18 cellular contexts compared by ENCODE assay signal in genomic region chr11:60477035-60477445, GRCh38. TPM values are rescaled to one million over a fixed set of nuclear protein-coding genes. Genes with fewer than 3 reads are reported as not detected.
A peak's percentile ranks its signal among the peaks of the same experiment; 100 is the strongest.
DNase-seq lines count a peak whose midpoint lies in the region; ATAC-seq, FAIRE-seq and TF ChIP-seq lines count a peak whose summit lies in the region.
"Had no signal": no experiment of that assay in that cellular context is flagged by ENCODE, and none has a peak within 500 bp of the region (broad histone marks: within the 10 kb centered on the region; RNA-seq: fewer than 3 reads in every experiment).

No MANE protein-coding gene starts in this region.

- intact Hi-C loops in dendritic cell treated with granulocyte-macrophage colony-stimulating factor and Interleukin-4, amounts not matched to agents 40 ng/mL and 50 ng/mL, for 4 days (cut with micrococcal nuclease): no loop called here

- H3K27ac Mint-ChIP-seq in dendritic cell treated with granulocyte-macrophage colony-stimulating factor and Interleukin-4, amounts not matched to agents 40 ng/mL and 50 ng/mL, for 4 days: peak overlapping the region; percentile 88
- H3K27ac Mint-ChIP-seq: stimulated activated effector memory CD8-positive, alpha-beta T cell treated with anti-CD3 and anti-CD28 coated beads, Interleukin-12 subunit alpha, Interleukin-12 subunit beta, amount 100 ng/mL, for 72 hours had no signal

- peaks cover 35% of the 10 kb centered on the region for H3K9me3 Mint-ChIP-seq in dendritic cell treated with granulocyte-macrophage colony-stimulating factor and Interleukin-4, amounts not matched to agents 40 ng/mL and 50 ng/mL, for 4 days
- H3K9me3 Mint-ChIP-seq: stimulated activated effector memory CD8-positive, alpha-beta T cell treated with anti-CD3 and anti-CD28 coated beads, Interleukin-12 subunit alpha, Interleukin-12 subunit beta, amount 100 ng/mL, for 72 hours had no signal

- H3K4me1 Mint-ChIP-seq in dendritic cell treated with granulocyte-macrophage colony-stimulating factor and Interleukin-4, amounts not matched to agents 40 ng/mL and 50 ng/mL, for 4 days (ENCODE audit: low read depth): peaks cover 51% of the 10 kb centered on the region
- H3K4me1 Mint-ChIP-seq: stimulated activated effector memory CD8-positive, alpha-beta T cell treated with anti-CD3 and anti-CD28 coated beads, Interleukin-12 subunit alpha, Interleukin-12 subunit beta, amount 100 ng/mL, for 72 hours had no signal

- DNase-seq in GM12892 (ENCODE audit: insufficient read length) (no peak), NCI-H524 treated with DMSO at 0.1 percent for 48 hours (lab: John Stamatoyannopoulos, UW) (no peak), HuH-7 (ENCODE audit: low spot score) (no peak)
- DNase-seq: activated CD4-positive, alpha-beta T cell treated with anti-CD3 and anti-CD28 coated beads, Interleukin-2, amount 50 U/mL, for 1 hour; activated gamma-delta T cell; NCI-H1694 treated with DMSO at 0.1 percent for 48 hours; NK-92 treated with Interleukin-12 subunit alpha and Interleukin-12 subunit beta, amount 100 ng/mL, for 24 hours; T-helper 1 cell had no signal

- no peak for TF ChIP-seq POLR2A in GM12892 (IDR thresholded peaks at IDR 0.05; ENCODE audit: low read depth, low read length)

- FAIRE-seq in GM12892 (lab: Jason Lieb, UNC): peak; percentile 98

- peaks cover 51% of the 10 kb centered on the region for H3K36me3 Mint-ChIP-seq in dendritic cell treated with granulocyte-macrophage colony-stimulating factor and Interleukin-4, amounts not matched to agents 40 ng/mL and 50 ng/mL, for 4 days (ENCODE audit: low read depth)
- H3K36me3 Mint-ChIP-seq: stimulated activated effector memory CD8-positive, alpha-beta T cell treated with anti-CD3 and anti-CD28 coated beads, Interleukin-12 subunit alpha, Interleukin-12 subunit beta, amount 100 ng/mL, for 72 hours had no signal

- ATAC-seq in GM21528 (IDR thresholded peaks at IDR 0.05; ENCODE audit: low FRiP score, unreplicated experiment) (peak; percentile 70), HG03520 (IDR thresholded peaks at IDR 0.05; ENCODE audit: unreplicated experiment) (peak; percentile 72), esophagus mucosa (no peak), HG03571 (IDR thresholded peaks at IDR 0.05; ENCODE audit: unreplicated experiment) (no peak)
- ATAC-seq: stimulated activated effector memory CD8-positive, alpha-beta T cell treated with anti-CD3 and anti-CD28 coated beads, Interleukin-12 subunit alpha, Interleukin-12 subunit beta, amount 100 ng/mL, for 72 hours had no signal

- no peaks in the 10 kb centered on the region for H3K27me3 Mint-ChIP-seq in dendritic cell treated with granulocyte-macrophage colony-stimulating factor and Interleukin-4, amounts not matched to agents 40 ng/mL and 50 ng/mL, for 4 days

- H3K4me3 Mint-ChIP-seq in dendritic cell treated with granulocyte-macrophage colony-stimulating factor and Interleukin-4, amounts not matched to agents 40 ng/mL and 50 ng/mL, for 4 days: no peak overlapping the region
- H3K4me3 Mint-ChIP-seq: stimulated activated effector memory CD8-positive, alpha-beta T cell treated with anti-CD3 and anti-CD28 coated beads, Interleukin-12 subunit alpha, Interleukin-12 subunit beta, amount 100 ng/mL, for 72 hours had no signal

RNA-seq across cellular contexts. Expression of gene MS4A12, which starts 15.5 kb away (rescaled TPM):
- not detected for polyA plus RNA-seq in GM12892 (2012; ENCODE audit: missing spikeins)
- not detected for total RNA-seq in esophagus mucosa
- total RNA-seq: G401, prostate gland had no signal

RNA-seq across cellular contexts. Expression of gene MS4A1, which starts 21.4 kb away (rescaled TPM):
- 400 TPM for polyA plus RNA-seq in GM12892 (2012; ENCODE audit: missing spikeins)
- total RNA-seq in esophagus mucosa: 2.9 TPM
- total RNA-seq: G401, prostate gland had no signal

RNA-seq across cellular contexts. Expression of gene MS4A13, which starts 38.2 kb away (rescaled TPM):
- polyA plus RNA-seq in GM12892 (2012; ENCODE audit: missing spikeins): not detected
- not detected for total RNA-seq in esophagus mucosa
- total RNA-seq: breast epithelium, esophagus muscularis mucosa, G401, prostate gland had no signal

RNA-seq across cellular contexts. Expression of gene MS4A5, which starts 47.7 kb away (rescaled TPM):
- not detected for polyA plus RNA-seq in GM12892 (2012; ENCODE audit: missing spikeins)
- not detected for total RNA-seq in esophagus mucosa
- total RNA-seq: breast epithelium, esophagus muscularis mucosa, G401 had no signal

Comparison
In these comparisons a context has a peak if more than half of its experiments do, and no peak if none do; other contexts are left out.
1. ATAC-seq: peak in GM21528 (single experiment) and HG03520 (single experiment); none in esophagus mucosa (single experiment) and HG03571 (single experiment).